In the genomic region with DNA sequence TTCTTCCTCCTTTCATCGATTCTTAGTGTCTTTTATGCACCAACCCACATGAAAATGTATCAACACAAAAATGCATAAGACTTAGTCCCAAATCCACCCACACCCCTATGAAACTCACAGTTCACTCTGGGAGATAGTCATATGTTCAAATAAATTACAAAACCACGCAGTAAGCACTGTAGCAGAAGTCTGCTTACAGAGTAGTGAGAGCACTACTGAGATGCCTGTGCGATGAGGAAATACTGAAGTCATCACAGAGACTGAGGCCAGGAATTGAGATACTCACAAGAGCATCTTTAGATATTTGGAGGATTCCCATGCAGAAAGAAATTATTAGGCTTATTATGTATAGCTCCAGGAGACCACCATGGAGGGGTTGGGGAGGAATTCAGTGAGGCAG, we compare ENCODE assay signal across 16 cellular contexts.
DNase-seq lines count a peak whose midpoint lies in the region; ATAC-seq and TF ChIP-seq lines count a peak whose summit lies in the region.
"Had no signal": no experiment of that assay in that cellular context is flagged by ENCODE, and none has a peak within 500 bp of the region (broad histone marks: within the 10 kb centered on the region; RNA-seq: fewer than 3 reads in every experiment).

No MANE protein-coding gene starts in this region.

- ATAC-seq in GM18870 (IDR thresholded peaks at IDR 0.05; ENCODE audit: unreplicated experiment) = no peak
- no peak for ATAC-seq in effector memory CD8-positive, alpha-beta T cell (replicated peaks)

- H3K9me3 ChIP-seq in SK-N-MC (ENCODE audit: low read depth, low read length) = no peaks in the 10 kb centered on the region

- no peaks in the 10 kb centered on the region for H3K27me3 ChIP-seq in ACC112 (ENCODE audit: insufficient read depth, low read length)

- H3K27me3 Mint-ChIP-seq in effector memory CD8-positive, alpha-beta T cell = peaks cover 7 to 32% of the 10 kb centered on the region in 2 donors

- H3K4me3 ChIP-seq in ACC112 (ENCODE audit: low read depth, low read length) (no peak overlapping the region), SK-N-MC (no peak overlapping the region), fibroblast of the aortic adventitia (ENCODE audit: low read depth, low read length) (no peak overlapping the region)

- no peak overlapping the region for H2AFZ ChIP-seq in ACC112 (ENCODE audit: low read length, unreplicated experiment)

- no peak overlapping the region for H3K4me3 Mint-ChIP-seq in effector memory CD8-positive, alpha-beta T cell
- H3K4me3 Mint-ChIP-seq: activated naive CD8-positive, alpha-beta T cell; endodermal cell had no signal

- no peaks in the 10 kb centered on the region for H3K79me2 ChIP-seq in ACC112 (ENCODE audit: control insufficient read depth, insufficient read depth, low read length, unreplicated experiment)

- H3K9me3 Mint-ChIP-seq in effector memory CD8-positive, alpha-beta T cell = no peaks in the 10 kb centered on the region
- H3K9me3 Mint-ChIP-seq: endodermal cell had no signal

- H3K27ac Mint-ChIP-seq in effector memory CD8-positive, alpha-beta T cell = no peak overlapping the region
- H3K27ac Mint-ChIP-seq: activated naive CD8-positive, alpha-beta T cell; endodermal cell had no signal

- peak; percentile 78 for DNase-seq in SK-N-MC (ENCODE audit: low read depth, low spot score)
- peak; percentile 79 for DNase-seq in fibroblast of the aortic adventitia (ENCODE audit: low read depth)
- DNase-seq in non-pigmented ciliary epithelial cell (ENCODE audit: low read depth) = peak; percentile 65
- no peak for DNase-seq in activated naive CD4-positive, alpha-beta T cell treated with Interleukin-2 at 50 U/mL for 16 hours
- no peak for DNase-seq in glomerular visceral epithelial cell (ENCODE audit: extremely low spot score)
- DNase-seq in effector memory CD8-positive, alpha-beta T cell = no peak
- DNase-seq: activated CD4-positive, alpha-beta T cell treated with anti-CD3 and anti-CD28 coated beads, Interleukin-2, amount 50 U/mL, for 48 hours; DND-41; endodermal cell; NCI-H1436; nucleus accumbens; stimulated activated CD4-positive, alpha-beta T cell treated with anti-CD3 and anti-CD28 coated beads, Interleukin-4, amount 100 ng/mL, for 4 hours; substantia nigra had no signal

- no peaks in the 10 kb centered on the region for H3K36me3 Mint-ChIP-seq in effector memory CD8-positive, alpha-beta T cell (ENCODE audit: insufficient read depth)
- H3K36me3 Mint-ChIP-seq: activated naive CD8-positive, alpha-beta T cell had no signal

- TF ChIP-seq CTCF in fibroblast of the aortic adventitia (IDR thresholded peaks at IDR 0.05; ENCODE audit: insufficient read depth, low read length) = no peak

- H3K27ac ChIP-seq in ACC112 (ENCODE audit: low read depth, low read length) (0 out of 2 replicates have a peak overlapping the region, but pooled peaks have one; percentile 0), SK-N-MC (peak overlapping the region; percentile 87)

- no peaks in the 10 kb centered on the region for H3K4me1 Mint-ChIP-seq in effector memory CD8-positive, alpha-beta T cell (ENCODE audit: low read depth in 2 of 2)
- H3K4me1 Mint-ChIP-seq: endodermal cell had no signal

- H3K9ac ChIP-seq in SK-N-MC (ENCODE audit: insufficient read length) = no peak overlapping the region

- H3K4me1 ChIP-seq in ACC112 (ENCODE audit: control insufficient read depth, insufficient read depth, low read length, unreplicated experiment) = peaks cover 42% of the 10 kb centered on the region

- H3K36me3 ChIP-seq in ACC112 (ENCODE audit: insufficient read depth, low read length) = peaks cover 23% of the 10 kb centered on the region
- H3K36me3 ChIP-seq in SK-N-MC (ENCODE audit: insufficient read depth, low read length) = peaks cover 28% of the 10 kb centered on the region

Comparison
In these comparisons a context has a peak if more than half of its experiments do, and no peak if none do; other contexts are left out.
1. DNase-seq: peak in SK-N-MC (single experiment), fibroblast of the aortic adventitia (single experiment) and non-pigmented ciliary epithelial cell (single experiment); none in activated naive CD4-positive, alpha-beta T cell treated with Interleukin-2 at 50 U/mL for 16 hours (single experiment), glomerular visceral epithelial cell (single experiment) and effector memory CD8-positive, alpha-beta T cell (0 of 3).